In the genomic region with DNA sequence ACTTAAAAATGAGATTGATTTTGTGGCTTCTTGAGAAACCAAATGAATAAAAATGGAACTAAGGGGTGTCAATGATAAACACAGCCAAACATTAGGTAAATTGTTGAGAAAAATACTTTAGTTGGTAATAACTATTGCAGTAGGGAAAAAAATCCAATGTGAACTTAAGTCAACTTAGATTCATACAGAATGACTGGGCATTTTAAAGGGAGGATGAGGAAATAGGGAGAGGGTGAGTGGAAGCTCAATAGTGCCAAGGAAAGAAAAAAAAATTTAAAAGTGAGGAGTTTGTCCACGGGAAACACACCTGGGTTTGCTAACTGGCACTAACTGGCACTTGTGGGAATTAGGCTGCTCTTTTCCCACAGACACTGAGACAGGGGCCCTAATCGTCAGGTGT, we compare ENCODE assay signal across 32 cellular contexts. TPM values are rescaled to one million over a fixed set of nuclear protein-coding genes. Genes with fewer than 3 reads are reported as not detected.
"Had no signal": no experiment of that assay in that cellular context is flagged by ENCODE, and none has a peak within 500 bp of the region (broad histone marks: within the 10 kb centered on the region; RNA-seq: fewer than 3 reads in every experiment).

No MANE protein-coding gene starts in this region.

- H3K27me3 ChIP-seq: colonic mucosa, esophagus squamous epithelium, gastrocnemius medialis, heart right ventricle, left lung had no signal

- DNase-seq: colonic mucosa; cortex of kidney; effector CD8-positive, alpha-beta T cell; effector memory CD8-positive, alpha-beta T cell; endodermal cell; esophagus squamous epithelium; foreskin fibroblast; foreskin melanocyte; gastrocnemius medialis; glutamatergic neuron; head of caudate nucleus; heart right ventricle; hippocampal formation; left cardiac atrium; left lung; left ventricle myocardium superior; lower lobe of right lung; mesenchymal stem cell; mucosa of descending colon had no signal

- H3K4me1 ChIP-seq: colonic mucosa, esophagus squamous epithelium, gastrocnemius medialis, heart right ventricle, left lung, lower lobe of right lung had no signal

- H3K9me3 ChIP-seq: colonic mucosa, esophagus squamous epithelium, gastrocnemius medialis, lower lobe of right lung, mucosa of descending colon had no signal

- ATAC-seq: effector memory CD8-positive, alpha-beta T cell; esophagus mucosa; gastrocnemius medialis; heart right ventricle; left cardiac atrium; left lung; left ventricle myocardium superior; lower lobe of right lung; mucosa of descending colon had no signal

- FAIRE-seq: endometrium, islet of Langerhans, keratinocyte had no signal

- H3K36me3 ChIP-seq: colonic mucosa, esophagus squamous epithelium, gastrocnemius medialis, heart right ventricle, left lung, lower lobe of right lung had no signal

- H3K27ac ChIP-seq: colonic mucosa, epithelial cell of prostate, esophagus squamous epithelium, gastrocnemius medialis, heart right ventricle, left lung, lower lobe of right lung had no signal

- H3K4me3 ChIP-seq: colonic mucosa, esophagus squamous epithelium, gastrocnemius medialis, heart right ventricle, left lung, lower lobe of right lung, mucosa of descending colon had no signal

RNA-seq across cellular contexts. Expression of gene PGK2, which starts 26.2 kb away (rescaled TPM):
- total RNA-seq: colonic mucosa, dermis microvascular lymphatic vessel endothelial cell, endodermal cell, esophagus mucosa, esophagus squamous epithelium, gastrocnemius medialis, glomerular endothelial cell, heart right ventricle, kidney epithelial cell, left cardiac atrium, left lung, left ventricle myocardium superior, lower leg skin, lower lobe of right lung, lung microvascular endothelial cell, mesenteric fat pad, mesothelial cell of epicardium, mucosa of descending colon, myocyte had no signal
- polyA plus RNA-seq: heart right ventricle, keratinocyte had no signal

RNA-seq across cellular contexts. Expression of gene CRISP1, which starts 53.1 kb away (rescaled TPM):
- total RNA-seq: colonic mucosa, dermis microvascular lymphatic vessel endothelial cell, endodermal cell, esophagus mucosa, esophagus squamous epithelium, gastrocnemius medialis, glomerular endothelial cell, heart right ventricle, kidney epithelial cell, left cardiac atrium, left lung, left ventricle myocardium superior, lower leg skin, lower lobe of right lung, lung microvascular endothelial cell, mesenteric fat pad, mesothelial cell of epicardium, mucosa of descending colon, myocyte had no signal
- polyA plus RNA-seq: heart right ventricle, keratinocyte had no signal
